1 cellular context compared by ENCODE assay signal in the genomic region with DNA sequence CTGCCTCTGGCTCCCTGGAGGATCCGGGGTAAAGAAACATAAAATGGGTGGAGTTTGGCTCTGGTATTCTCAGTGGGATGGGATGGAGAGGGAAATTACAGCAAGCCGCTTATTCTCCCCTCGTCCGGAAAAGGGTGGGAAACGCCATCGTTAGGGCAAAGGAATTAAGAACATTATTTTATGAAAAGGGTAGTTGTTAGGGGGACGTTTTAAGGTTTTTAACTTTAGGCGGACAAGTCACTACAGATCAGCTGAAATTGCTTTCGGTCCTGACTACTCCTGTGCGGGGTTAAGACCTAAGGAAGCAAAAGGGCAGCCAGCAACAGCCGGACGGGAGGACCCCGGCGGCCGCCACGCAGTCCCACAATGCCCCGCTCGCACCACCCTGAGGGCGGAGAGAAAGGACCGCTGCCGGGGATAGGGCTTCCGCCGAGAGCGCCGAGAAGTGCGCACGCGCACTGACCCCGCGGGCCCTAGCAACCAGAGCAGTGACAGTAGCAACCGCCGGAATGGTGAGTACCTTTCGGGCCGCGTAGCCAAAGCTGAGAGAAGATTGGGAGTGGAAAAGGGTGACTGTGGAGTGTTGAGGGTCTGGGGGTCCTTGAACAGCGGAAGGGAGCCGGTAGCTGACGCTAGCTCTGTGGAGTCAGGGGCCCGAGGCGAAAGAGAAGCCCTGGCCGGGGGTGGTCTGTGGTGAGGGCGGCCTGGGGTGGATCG.
A peak's percentile ranks its signal among the peaks of the same experiment; 100 is the strongest.
TF ChIP-seq lines count a peak whose summit lies in the region.

A gene with protein sequence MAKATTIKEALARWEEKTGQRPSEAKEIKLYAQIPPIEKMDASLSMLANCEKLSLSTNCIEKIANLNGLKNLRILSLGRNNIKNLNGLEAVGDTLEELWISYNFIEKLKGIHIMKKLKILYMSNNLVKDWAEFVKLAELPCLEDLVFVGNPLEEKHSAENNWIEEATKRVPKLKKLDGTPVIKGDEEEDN (plus strand): TSS at position 456 of the 717 bp plus-strand sequence. CDS start 54 bp downstream, at position 510.

TF ChIP-seq in GM12878, 131 proteins besides CTCF, POLR2A, EP300 and RAD21 (continued from another document and continues in another):
- TF ChIP-seq POU2F2 (IDR thresholded peaks at IDR 0.05; ENCODE audit: borderline replicate concordance, low read depth, low read length) (0 out of 3 replicates have a peak, but pooled peaks have one; percentile 56), NR2F1 (conservative IDR thresholded peaks at IDR 0.05) (peak; percentile 67; the same call in 1 of the 2 replicates), NRF1 (conservative IDR thresholded peaks at IDR 0.05; ENCODE audit: low read depth, low read length) (peak; percentile 58), NBN (IDR thresholded peaks at IDR 0.05) (peak; percentile 55; the same call in 1 of the 2 replicates), POLR2AphosphoS5 (IDR thresholded peaks at IDR 0.05; ENCODE audit: low read length) (peak; percentile 94), ZBTB33 (IDR thresholded peaks at IDR 0.05) (no peak), BMI1 (IDR thresholded peaks at IDR 0.05; ENCODE audit: borderline replicate concordance) (peak; percentile 87), E2F8 (IDR thresholded peaks at IDR 0.05; ENCODE audit: low read depth, partially characterized antibody) (no peak), PML (IDR thresholded peaks at IDR 0.05; ENCODE audit: low read length) (peak; percentile 85; the same call in 1 of the 2 replicates), HSF1 (IDR thresholded peaks at IDR 0.05; ENCODE audit: low read depth, low read length) (no peak), ZNF274 (IDR thresholded peaks at IDR 0.05; ENCODE audit: insufficient read depth, insufficient read length) (no peak), PKNOX1 (IDR thresholded peaks at IDR 0.05) (peak; percentile 30), POLR2AphosphoS2 (IDR thresholded peaks at IDR 0.05; ENCODE audit: low read depth, low read length) (peak; percentile 82), RB1 (IDR thresholded peaks at IDR 0.05; ENCODE audit: borderline replicate concordance) (peak; percentile 81; the same call in 1 of the 2 replicates), MXI1 (IDR thresholded peaks at IDR 0.05; ENCODE audit: low read depth, low read length) (peak; percentile 93), CEBPZ (IDR thresholded peaks at IDR 0.05; ENCODE audit: low read depth, low read length) (no peak), CBFB (IDR thresholded peaks at IDR 0.05; ENCODE audit: low read depth) (peak; percentile 75; the same call in 1 of the 2 replicates), ELK1 (IDR thresholded peaks at IDR 0.05; ENCODE audit: low read depth, low read length) (no peak), YY1 (IDR thresholded peaks at IDR 0.05; ENCODE audit: low read depth, low read length) (peak; percentile 73)
- TF ChIP-seq, protein P1, sequence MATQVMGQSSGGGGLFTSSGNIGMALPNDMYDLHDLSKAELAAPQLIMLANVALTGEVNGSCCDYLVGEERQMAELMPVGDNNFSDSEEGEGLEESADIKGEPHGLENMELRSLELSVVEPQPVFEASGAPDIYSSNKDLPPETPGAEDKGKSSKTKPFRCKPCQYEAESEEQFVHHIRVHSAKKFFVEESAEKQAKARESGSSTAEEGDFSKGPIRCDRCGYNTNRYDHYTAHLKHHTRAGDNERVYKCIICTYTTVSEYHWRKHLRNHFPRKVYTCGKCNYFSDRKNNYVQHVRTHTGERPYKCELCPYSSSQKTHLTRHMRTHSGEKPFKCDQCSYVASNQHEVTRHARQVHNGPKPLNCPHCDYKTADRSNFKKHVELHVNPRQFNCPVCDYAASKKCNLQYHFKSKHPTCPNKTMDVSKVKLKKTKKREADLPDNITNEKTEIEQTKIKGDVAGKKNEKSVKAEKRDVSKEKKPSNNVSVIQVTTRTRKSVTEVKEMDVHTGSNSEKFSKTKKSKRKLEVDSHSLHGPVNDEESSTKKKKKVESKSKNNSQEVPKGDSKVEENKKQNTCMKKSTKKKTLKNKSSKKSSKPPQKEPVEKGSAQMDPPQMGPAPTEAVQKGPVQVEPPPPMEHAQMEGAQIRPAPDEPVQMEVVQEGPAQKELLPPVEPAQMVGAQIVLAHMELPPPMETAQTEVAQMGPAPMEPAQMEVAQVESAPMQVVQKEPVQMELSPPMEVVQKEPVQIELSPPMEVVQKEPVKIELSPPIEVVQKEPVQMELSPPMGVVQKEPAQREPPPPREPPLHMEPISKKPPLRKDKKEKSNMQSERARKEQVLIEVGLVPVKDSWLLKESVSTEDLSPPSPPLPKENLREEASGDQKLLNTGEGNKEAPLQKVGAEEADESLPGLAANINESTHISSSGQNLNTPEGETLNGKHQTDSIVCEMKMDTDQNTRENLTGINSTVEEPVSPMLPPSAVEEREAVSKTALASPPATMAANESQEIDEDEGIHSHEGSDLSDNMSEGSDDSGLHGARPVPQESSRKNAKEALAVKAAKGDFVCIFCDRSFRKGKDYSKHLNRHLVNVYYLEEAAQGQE (IDR thresholded peaks at IDR 0.05; ENCODE audit: low read depth, low read length), result no peak
- TF ChIP-seq, protein P2, sequence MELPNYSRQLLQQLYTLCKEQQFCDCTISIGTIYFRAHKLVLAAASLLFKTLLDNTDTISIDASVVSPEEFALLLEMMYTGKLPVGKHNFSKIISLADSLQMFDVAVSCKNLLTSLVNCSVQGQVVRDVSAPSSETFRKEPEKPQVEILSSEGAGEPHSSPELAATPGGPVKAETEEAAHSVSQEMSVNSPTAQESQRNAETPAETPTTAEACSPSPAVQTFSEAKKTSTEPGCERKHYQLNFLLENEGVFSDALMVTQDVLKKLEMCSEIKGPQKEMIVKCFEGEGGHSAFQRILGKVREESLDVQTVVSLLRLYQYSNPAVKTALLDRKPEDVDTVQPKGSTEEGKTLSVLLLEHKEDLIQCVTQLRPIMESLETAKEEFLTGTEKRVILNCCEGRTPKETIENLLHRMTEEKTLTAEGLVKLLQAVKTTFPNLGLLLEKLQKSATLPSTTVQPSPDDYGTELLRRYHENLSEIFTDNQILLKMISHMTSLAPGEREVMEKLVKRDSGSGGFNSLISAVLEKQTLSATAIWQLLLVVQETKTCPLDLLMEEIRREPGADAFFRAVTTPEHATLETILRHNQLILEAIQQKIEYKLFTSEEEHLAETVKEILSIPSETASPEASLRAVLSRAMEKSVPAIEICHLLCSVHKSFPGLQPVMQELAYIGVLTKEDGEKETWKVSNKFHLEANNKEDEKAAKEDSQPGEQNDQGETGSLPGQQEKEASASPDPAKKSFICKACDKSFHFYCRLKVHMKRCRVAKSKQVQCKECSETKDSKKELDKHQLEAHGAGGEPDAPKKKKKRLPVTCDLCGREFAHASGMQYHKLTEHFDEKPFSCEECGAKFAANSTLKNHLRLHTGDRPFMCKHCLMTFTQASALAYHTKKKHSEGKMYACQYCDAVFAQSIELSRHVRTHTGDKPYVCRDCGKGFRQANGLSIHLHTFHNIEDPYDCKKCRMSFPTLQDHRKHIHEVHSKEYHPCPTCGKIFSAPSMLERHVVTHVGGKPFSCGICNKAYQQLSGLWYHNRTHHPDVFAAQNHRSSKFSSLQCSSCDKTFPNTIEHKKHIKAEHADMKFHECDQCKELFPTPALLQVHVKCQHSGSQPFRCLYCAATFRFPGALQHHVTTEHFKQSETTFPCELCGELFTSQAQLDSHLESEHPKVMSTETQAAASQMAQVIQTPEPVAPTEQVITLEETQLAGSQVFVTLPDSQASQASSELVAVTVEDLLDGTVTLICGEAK (IDR thresholded peaks at IDR 0.05; ENCODE audit: borderline replicate concordance), result peak; percentile 45; the same call in 1 of the 2 replicates
- TF ChIP-seq, protein P3, sequence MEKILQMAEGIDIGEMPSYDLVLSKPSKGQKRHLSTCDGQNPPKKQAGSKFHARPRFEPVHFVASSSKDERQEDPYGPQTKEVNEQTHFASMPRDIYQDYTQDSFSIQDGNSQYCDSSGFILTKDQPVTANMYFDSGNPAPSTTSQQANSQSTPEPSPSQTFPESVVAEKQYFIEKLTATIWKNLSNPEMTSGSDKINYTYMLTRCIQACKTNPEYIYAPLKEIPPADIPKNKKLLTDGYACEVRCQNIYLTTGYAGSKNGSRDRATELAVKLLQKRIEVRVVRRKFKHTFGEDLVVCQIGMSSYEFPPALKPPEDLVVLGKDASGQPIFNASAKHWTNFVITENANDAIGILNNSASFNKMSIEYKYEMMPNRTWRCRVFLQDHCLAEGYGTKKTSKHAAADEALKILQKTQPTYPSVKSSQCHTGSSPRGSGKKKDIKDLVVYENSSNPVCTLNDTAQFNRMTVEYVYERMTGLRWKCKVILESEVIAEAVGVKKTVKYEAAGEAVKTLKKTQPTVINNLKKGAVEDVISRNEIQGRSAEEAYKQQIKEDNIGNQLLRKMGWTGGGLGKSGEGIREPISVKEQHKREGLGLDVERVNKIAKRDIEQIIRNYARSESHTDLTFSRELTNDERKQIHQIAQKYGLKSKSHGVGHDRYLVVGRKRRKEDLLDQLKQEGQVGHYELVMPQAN (conservative IDR thresholded peaks at IDR 0.05), result peak; percentile 92
